1 cellular context compared by ENCODE assay signal in genomic region chr10:79440281-79440680, GRCh38.
TF ChIP-seq lines count a peak whose summit lies in the region.

No MANE protein-coding gene starts in this region.

TF ChIP-seq in A549, 52 proteins besides CTCF, POLR2A, EP300 and RAD21 (continued from another document):
- TF ChIP-seq, protein P1, sequence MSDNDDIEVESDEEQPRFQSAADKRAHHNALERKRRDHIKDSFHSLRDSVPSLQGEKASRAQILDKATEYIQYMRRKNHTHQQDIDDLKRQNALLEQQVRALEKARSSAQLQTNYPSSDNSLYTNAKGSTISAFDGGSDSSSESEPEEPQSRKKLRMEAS (IDR thresholded peaks at IDR 0.05) = no peak
- TF ChIP-seq EHF (CRISPR knock-in tag; IDR thresholded peaks at IDR 0.05) (no peak), RNF2 (IDR thresholded peaks at IDR 0.05; ENCODE audit: borderline replicate concordance, low read depth) (no peak), NFE2L2 (conservative IDR thresholded peaks at IDR 0.05; ENCODE audit: low read length) (no peak), EHMT2 (IDR thresholded peaks at IDR 0.05; ENCODE audit: low read depth) (no peak)
